ENCODE assay signal across 22 cellular contexts in genomic region chr15:101004500-101004899, GRCh38.
DNase-seq lines count a peak whose midpoint lies in the region; ATAC-seq and TF ChIP-seq lines count a peak whose summit lies in the region.
"Had no signal": no experiment of that assay in that cellular context is flagged by ENCODE, and none has a peak within 500 bp of the region (broad histone marks: within the 10 kb centered on the region; RNA-seq: fewer than 3 reads in every experiment).

No MANE protein-coding gene starts in this region.

- H3K4me1 Mint-ChIP-seq in activated CD8-positive, alpha-beta memory T cell treated with anti-CD3 and anti-CD28 coated beads, Interleukin-2, amount 10 ng/mL, durations not matched to agents 7 days and 5 days, result peaks cover 23% of the 10 kb centered on the region

- no peaks in the 10 kb centered on the region for H3K9me3 Mint-ChIP-seq in activated CD8-positive, alpha-beta memory T cell treated with anti-CD3 and anti-CD28 coated beads, Interleukin-2, amount 10 ng/mL, durations not matched to agents 7 days and 5 days (ENCODE audit: low read depth)

- no peak overlapping the region for H3K4me3 ChIP-seq in sigmoid colon
- H3K4me3 ChIP-seq: Peyer's patch had no signal

- peaks cover 45% of the 10 kb centered on the region for H3K27me3 Mint-ChIP-seq in activated CD8-positive, alpha-beta memory T cell treated with anti-CD3 and anti-CD28 coated beads, Interleukin-2, amount 10 ng/mL, durations not matched to agents 7 days and 5 days

- TF ChIP-seq CTCF in sigmoid colon (IDR thresholded peaks at IDR 0.05), result no peak
- TF ChIP-seq CTCF in GM20000 (IDR thresholded peaks at IDR 0.05; ENCODE audit: extremely low read depth, missing control alignments), result no peak

- WGBS in sigmoid colon, 2 donors, result 97 to 99% methylated on average over 4 of the region's 4 CpGs

- no peak for TF ChIP-seq POLR2A in sigmoid colon (IDR thresholded peaks at IDR 0.05)

- H3K27ac ChIP-seq in sigmoid colon, result no peak overlapping the region
- H3K27ac ChIP-seq: 22Rv1, Peyer's patch had no signal

- ATAC-seq in activated CD8-positive, alpha-beta memory T cell treated with anti-CD3 and anti-CD28 coated beads, Interleukin-2, amount 10 ng/mL, durations not matched to agents 7 days and 5 days, result no peak
- ATAC-seq: HCT116 had no signal

- intact Hi-C loops in sigmoid colon (cut with DNase I), result no loop called here

- H3K27ac Mint-ChIP-seq in activated CD8-positive, alpha-beta memory T cell treated with anti-CD3 and anti-CD28 coated beads, Interleukin-2, amount 10 ng/mL, durations not matched to agents 7 days and 5 days, result no peak overlapping the region

- H3K36me3 ChIP-seq in sigmoid colon, result no peaks in the 10 kb centered on the region
- H3K36me3 ChIP-seq: BE2C had no signal

- H3K27me3 ChIP-seq in sigmoid colon, result no peaks in the 10 kb centered on the region
- H3K27me3 ChIP-seq: Peyer's patch had no signal

- DNase-seq in activated CD8-positive, alpha-beta memory T cell treated with anti-CD3 and anti-CD28 coated beads for 24 hours, result peak; percentile 46
- no peak for DNase-seq in activated CD8-positive, alpha-beta memory T cell treated with anti-CD3 and anti-CD28 coated beads, Interleukin-2, amount 10 ng/mL, durations not matched to agents 7 days and 5 days
- DNase-seq in islet precursor cell, result peak; percentile 23
- DNase-seq in sigmoid colon, result peak; percentile 38
- no peak for DNase-seq in NCI-H2029 (lab: John Stamatoyannopoulos, UW)
- no peak for DNase-seq in GM20000 (ENCODE audit: low spot score)
- DNase-seq in NCI-H2171 treated with DMSO at 0.1 percent for 48 hours (lab: John Stamatoyannopoulos, UW), result no peak
- DNase-seq: ACHN, BE2C, Calu3, DMS79 treated with DMSO at 0.1 percent for 48 hours, GF-D8, IMR-90, KG1, MM.1S, NCI-H2029 treated with DMSO at 0.1 percent for 48 hours, NCI-H2227 treated with DMSO at 0.1 percent for 48 hours, NCI-H69, Peyer's patch, SIG-M5 had no signal

- no peaks in the 10 kb centered on the region for H3K9me3 ChIP-seq in sigmoid colon
- H3K9me3 ChIP-seq: BE2C, Peyer's patch had no signal

- CTCF ChIA-PET in activated CD8-positive, alpha-beta memory T cell treated with anti-CD3 and anti-CD28 coated beads, Interleukin-2, amount 10 ng/mL, durations not matched to agents 7 days and 5 days (lab: Charles Lee), result interaction anchor here (9.3 kb wide), 1 partner anchor 86 kb away, joined by 289 read pairs; the partner anchor contains the start of gene LRRK1

- TF ChIP-seq EP300 in sigmoid colon (IDR thresholded peaks at IDR 0.05), result no peak

- no peak overlapping the region for H3K4me3 Mint-ChIP-seq in activated CD8-positive, alpha-beta memory T cell treated with anti-CD3 and anti-CD28 coated beads, Interleukin-2, amount 10 ng/mL, durations not matched to agents 7 days and 5 days

- no peaks in the 10 kb centered on the region for H3K36me3 Mint-ChIP-seq in activated CD8-positive, alpha-beta memory T cell treated with anti-CD3 and anti-CD28 coated beads, Interleukin-2, amount 10 ng/mL, durations not matched to agents 7 days and 5 days

- H3K4me1 ChIP-seq in sigmoid colon, result peaks cover 0 to 20% (median 13%) of the 10 kb centered on the region in 4 donors
- H3K4me1 ChIP-seq: BE2C had no signal

Comparison
In these comparisons a context has a peak if more than half of its experiments do, and no peak if none do; other contexts are left out.
1. DNase-seq: peak in activated CD8-positive, alpha-beta memory T cell treated with anti-CD3 and anti-CD28 coated beads for 24 hours (single experiment), islet precursor cell (single experiment) and sigmoid colon (single experiment); none in activated CD8-positive, alpha-beta memory T cell treated with anti-CD3 and anti-CD28 coated beads, Interleukin-2, amount 10 ng/mL, durations not matched to agents 7 days and 5 days (single experiment), NCI-H2029 (single experiment), GM20000 (single experiment) and NCI-H2171 treated with DMSO at 0.1 percent for 48 hours (single experiment).